Comparison of ENCODE assay signal across 19 cellular contexts in genomic region chr14:53547593-53547992, GRCh38.
"Had no signal": no experiment of that assay in that cellular context is flagged by ENCODE, and none has a peak within 500 bp of the region (broad histone marks: within the 10 kb centered on the region; RNA-seq: fewer than 3 reads in every experiment).

No MANE protein-coding gene starts in this region.

- H3K4me1 Mint-ChIP-seq: activated naive CD4-positive, alpha-beta T cell treated with anti-CD3 and anti-CD28 coated beads, Interleukin-2, amount 50 U/mL, for 24 hours had no signal

- H3K36me3 Mint-ChIP-seq: activated naive CD4-positive, alpha-beta T cell treated with anti-CD3 and anti-CD28 coated beads, Interleukin-2, amount 50 U/mL, for 24 hours had no signal

- H3K36me3 ChIP-seq: breast epithelium, gastrocnemius medialis, heart right ventricle, left lung, spleen, tibial artery, WERI-Rb-1 had no signal

- H3K4me3 Mint-ChIP-seq: activated naive CD4-positive, alpha-beta T cell treated with anti-CD3 and anti-CD28 coated beads, Interleukin-2, amount 50 U/mL, for 24 hours; nephron progenitor cell had no signal

- ATAC-seq: esophagus mucosa; gastrocnemius medialis; heart right ventricle; left lung; stimulated activated naive CD8-positive, alpha-beta T cell treated with anti-CD3 and anti-CD28 coated beads, Interleukin-15, Interleukin-2, amounts not matched to agents 100 U/mL and 50 U/mL, for 24 hours had no signal

- H3K27me3 ChIP-seq: breast epithelium, gastrocnemius medialis, heart right ventricle, left lung, spleen, tibial artery had no signal

- DNase-seq: activated CD4-positive, alpha-beta T cell treated with anti-CD3 and anti-CD28 coated beads, Interleukin-2, amount 50 U/mL, for 4 hours; activated gamma-delta T cell; cerebellar nuclear complex; cortex of kidney; gastrocnemius medialis; heart right ventricle; left lung; mammary epithelial cell; midbrain; nephron progenitor cell; nucleus accumbens; spleen; stimulated activated naive CD8-positive, alpha-beta T cell treated with anti-CD3 and anti-CD28 coated beads, Interleukin-15, Interleukin-2, amounts not matched to agents 100 U/mL and 50 U/mL, for 24 hours; substantia nigra; tibial artery; WERI-Rb-1 had no signal

- H3K9me3 ChIP-seq: breast epithelium, gastrocnemius medialis, heart right ventricle, left lung, spleen, tibial artery had no signal

- H3K27ac Mint-ChIP-seq: activated naive CD4-positive, alpha-beta T cell treated with anti-CD3 and anti-CD28 coated beads, Interleukin-2, amount 50 U/mL, for 24 hours; nephron progenitor cell had no signal

- H3K4me1 ChIP-seq: breast epithelium had no signal

- H3K27ac ChIP-seq: breast epithelium, gastrocnemius medialis, heart right ventricle, left lung, spleen, tibial artery, WERI-Rb-1 had no signal

- H3K27me3 Mint-ChIP-seq: activated naive CD4-positive, alpha-beta T cell treated with anti-CD3 and anti-CD28 coated beads, Interleukin-2, amount 50 U/mL, for 24 hours had no signal

- H3K4me3 ChIP-seq: breast epithelium, gastrocnemius medialis, heart right ventricle, left lung, spleen, tibial artery had no signal
